8 cellular contexts compared by ENCODE assay signal in genomic region chrX:139930923-139931645, GRCh38. TPM values are rescaled to one million over a fixed set of nuclear protein-coding genes. Genes with fewer than 3 reads are reported as not detected.
DNase-seq lines count a peak whose midpoint lies in the region; ATAC-seq and TF ChIP-seq lines count a peak whose summit lies in the region.

No MANE protein-coding gene starts in this region.

- H3K9me3 ChIP-seq in fibroblast of lung (ENCODE audit: control insufficient read depth, insufficient read depth, low read depth, low read length) (no peaks in the 10 kb centered on the region), neural cell (ENCODE audit: low read length) (no peaks in the 10 kb centered on the region)

- H3K4me3 ChIP-seq in fibroblast of lung (replicated peaks in 1 of 4; ENCODE audit: control extremely low read depth in 1 of 4, insufficient read depth in 1 of 4, low read depth in 3 of 4, low read length in 4 of 4) (peak overlapping the region; percentile 58 to 82 (median 66)), neural cell (ENCODE audit: low read length) (peak overlapping the region; percentile 77)

- no peaks in the 10 kb centered on the region for H3K9me2 ChIP-seq in neural cell (ENCODE audit: insufficient read depth, low read length)

- H3K9ac ChIP-seq in fibroblast of lung (ENCODE audit: insufficient read depth, low read length) (peak overlapping the region; percentile 71), neural cell (ENCODE audit: low read length) (peak overlapping the region; percentile 79)

- H3K36me3 ChIP-seq in fibroblast of lung (ENCODE audit: control insufficient read depth, insufficient read depth, low read length), result no peaks in the 10 kb centered on the region
- H3K36me3 ChIP-seq in neural cell (ENCODE audit: insufficient read depth, low read length), result no peaks in the 10 kb centered on the region

- H4K20me1 ChIP-seq in fibroblast of lung (ENCODE audit: control insufficient read depth, extremely low read depth, insufficient read depth, low read length) (no peaks in the 10 kb centered on the region), neural cell (ENCODE audit: insufficient read depth) (no peaks in the 10 kb centered on the region)

- H2AFZ ChIP-seq in fibroblast of lung (ENCODE audit: low read length) (no peak overlapping the region), neural cell (ENCODE audit: low read depth, low read length) (no peak overlapping the region)

- H3K27ac ChIP-seq in fibroblast of lung (ENCODE audit: insufficient read depth, low read length) (peak overlapping the region; percentile 80), neural cell (ENCODE audit: low read length) (peak overlapping the region; percentile 55)

- TF ChIP-seq CTCF in fibroblast of lung (conservative IDR thresholded peaks at IDR 0.05 in 1 of 2, IDR thresholded peaks at IDR 0.05 in 1 of 2; ENCODE audit: low read depth in 1 of 2, low read length in 2 of 2), result no peak
- TF ChIP-seq CTCF in neural cell (IDR thresholded peaks at IDR 0.05; ENCODE audit: poor library complexity, severe bottlenecking), result no peak

- no peaks in the 10 kb centered on the region for H3F3A ChIP-seq in neural cell (ENCODE audit: insufficient read depth, low read length, poor library complexity, severe bottlenecking)

- no peak for TF ChIP-seq RAD21 in neural cell (conservative IDR thresholded peaks at IDR 0.05)

- H3K4me2 ChIP-seq in fibroblast of lung (ENCODE audit: extremely low read depth, insufficient read depth, low read length), result peak overlapping the region; percentile 87
- peak overlapping the region; percentile 59 for H3K4me2 ChIP-seq in neural cell (ENCODE audit: low read length)

- H3K27me3 ChIP-seq in fibroblast of lung (ENCODE audit: control insufficient read depth, insufficient read depth, low read length) (no peaks in the 10 kb centered on the region), neural cell (ENCODE audit: insufficient read depth, low read depth, low read length) (no peaks in the 10 kb centered on the region)

- TF ChIP-seq EP300 in neural cell (conservative IDR thresholded peaks at IDR 0.05; ENCODE audit: poor library complexity, severe bottlenecking), result no peak

- peak; percentile 35 for DNase-seq in ELR (ENCODE audit: low read depth)
- DNase-seq in Kasumi-1 (lab: John Stamatoyannopoulos, UW), result peak; percentile 35 to 54
- DNase-seq in activated CD8-positive, alpha-beta memory T cell treated with anti-CD3 and anti-CD28 coated beads, Interleukin-2, amount 50 U/mL, for 4 hours, result peak; percentile 22
- DNase-seq in fibroblast of lung (ENCODE audit: low read depth in 2 of 2), result peak in 1 of 2 donors; percentile 10
- no peak for DNase-seq in NCI-H2196 (lab: John Stamatoyannopoulos, UW; ENCODE audit: unreplicated experiment)

- no peaks in the 10 kb centered on the region for H3K4me1 ChIP-seq in fibroblast of lung (ENCODE audit: control insufficient read depth, extremely low read depth, insufficient read depth, low read length)

- H3K79me2 ChIP-seq in fibroblast of lung (ENCODE audit: control insufficient read depth, insufficient read depth, low read length), result peaks cover 38% of the 10 kb centered on the region
- peaks cover 39% of the 10 kb centered on the region for H3K79me2 ChIP-seq in neural cell (replicated peaks; ENCODE audit: insufficient read depth, low read length)

- ATAC-seq in HG02870 (IDR thresholded peaks at IDR 0.05; ENCODE audit: unreplicated experiment) (no peak), HG02973 (IDR thresholded peaks at IDR 0.05; ENCODE audit: unreplicated experiment) (no peak)

TF ChIP-seq in neural cell, 6 proteins besides CTCF, POLR2A, EP300 and RAD21:
- TF ChIP-seq SMC3 (conservative IDR thresholded peaks at IDR 0.05; ENCODE audit: poor library complexity) (no peak), POLR2AphosphoS5 (IDR thresholded peaks at IDR 0.05) (no peak), MXI1 (conservative IDR thresholded peaks at IDR 0.05; ENCODE audit: poor library complexity, severe bottlenecking) (no peak), REST (IDR thresholded peaks at IDR 0.05; ENCODE audit: borderline replicate concordance) (no peak)

RNA-seq across cellular contexts. Expression of gene ATP11C, which starts 1.8 kb away (rescaled TPM):
- 56.0 and 68.0 TPM in 2 replicates for total RNA-seq in fibroblast of lung
- 34.4 and 47.7 TPM in 2 replicates for polyA plus RNA-seq in fibroblast of lung
- polyA plus RNA-seq in fibroblast of lung (2012), result 20.6 and 29.3 TPM in 2 replicates
- polyA minus RNA-seq in fibroblast of lung (ENCODE audit: low replicate concordance), result 6.2 and 6.8 TPM in 2 replicates
- 108 and 111 TPM in 2 replicates for polyA plus RNA-seq in neural cell
- 112 and 132 TPM in 2 replicates for polyA minus RNA-seq in neural cell

RNA-seq across cellular contexts. Expression of gene CXorf66, which starts 34.2 kb away (rescaled TPM):
- total RNA-seq in fibroblast of lung, result not detected in 2 replicates
- polyA plus RNA-seq in fibroblast of lung (not detected in 2 replicates), neural cell (not detected in 2 replicates)
- polyA plus RNA-seq in fibroblast of lung (2012), result not detected in 2 replicates
- polyA minus RNA-seq in fibroblast of lung (ENCODE audit: low replicate concordance) (not detected in 2 replicates), neural cell (not detected in 2 replicates)
